In the genomic region with DNA sequence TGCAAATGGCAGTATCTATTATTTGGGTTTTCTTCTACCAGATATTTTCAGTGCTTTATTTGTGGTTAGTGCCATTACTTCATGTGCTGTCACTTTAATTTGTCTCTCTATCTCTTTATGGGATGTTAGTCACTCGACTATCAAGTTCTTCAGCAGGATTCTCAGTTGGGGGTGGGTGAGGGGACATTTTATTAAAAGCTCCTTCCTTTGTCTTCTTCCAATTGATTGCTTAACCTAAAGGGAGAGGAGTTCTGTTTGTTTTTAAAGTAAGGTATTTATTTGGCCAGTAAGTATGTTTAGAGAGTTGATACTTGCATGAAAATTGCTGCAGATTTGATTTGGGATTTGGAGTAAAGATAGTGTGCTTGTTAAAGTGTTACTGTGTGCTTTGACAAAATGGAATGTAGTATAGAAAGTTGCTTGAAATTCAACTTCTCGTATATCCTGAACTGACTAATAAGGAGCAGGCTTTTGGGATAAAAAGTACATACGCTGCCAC, we compare ENCODE assay signal across 19 cellular contexts. TPM values are rescaled to one million over a fixed set of nuclear protein-coding genes. Genes with fewer than 3 reads are reported as not detected.
DNase-seq lines count a peak whose midpoint lies in the region; ATAC-seq, FAIRE-seq and TF ChIP-seq lines count a peak whose summit lies in the region.
"Had no signal": no experiment of that assay in that cellular context is flagged by ENCODE, and none has a peak within 500 bp of the region (broad histone marks: within the 10 kb centered on the region; RNA-seq: fewer than 3 reads in every experiment).

No MANE protein-coding gene starts in this region.

- H3K27ac ChIP-seq in C4-2B, result peak overlapping the region; percentile 50; the same call in 1 of the 2 replicates
- no peak overlapping the region for H3K27ac ChIP-seq in H1 (ENCODE audit: low read depth, low read length)
- H3K27ac ChIP-seq: pancreas had no signal

- no peak overlapping the region for H3K23ac ChIP-seq in H1 (ENCODE audit: insufficient read length)

- H4K5ac ChIP-seq in H1 (ENCODE audit: insufficient read length, low read depth, low read length), result no peak overlapping the region

- no peaks in the 10 kb centered on the region for H3K27me3 ChIP-seq in H1 (replicated peaks in 1 of 4; ENCODE audit: control insufficient read depth in 3 of 4, extremely low read depth in 1 of 4, insufficient read depth in 3 of 4, low read length in 3 of 4)
- H3K27me3 ChIP-seq: pancreas had no signal

- H3K14ac ChIP-seq in H1 (ENCODE audit: insufficient read length), result no peak overlapping the region

- H2AK5ac ChIP-seq in H1 (ENCODE audit: low read depth, low read length), result no peak overlapping the region

- H3K4me1 ChIP-seq in H1 (replicated peaks in 1 of 4; ENCODE audit: control insufficient read depth in 3 of 4, insufficient read depth in 4 of 4, low read length in 3 of 4), result peaks cover 0 to 31% (median 4%) of the 10 kb centered on the region in 4 experiments; a peak in 5 of 7 replicates

- H3K56ac ChIP-seq in H1 (replicated peaks; ENCODE audit: insufficient read length, low read depth, low read length), result no peak overlapping the region

- no peak overlapping the region for H4K8ac ChIP-seq in H1 (ENCODE audit: extremely low read depth, insufficient read depth, low read length)

- no peak overlapping the region for H3K4ac ChIP-seq in H1 (replicated peaks; ENCODE audit: insufficient read length, low read depth, low read length)

- H3K36me3 ChIP-seq in H1 (ENCODE audit: control insufficient read depth in 2 of 4, insufficient read depth in 4 of 4, low read length in 3 of 4), result peaks cover 0 to 7% (median under 1%) of the 10 kb centered on the region in 4 experiments; a peak in 1 of 8 replicates

- no peak overlapping the region for H2BK12ac ChIP-seq in H1 (ENCODE audit: low read depth, low read length)

- ATAC-seq in left lobe of liver, result no peak
- ATAC-seq: GM12878, pancreas had no signal

- no peak overlapping the region for H4K91ac ChIP-seq in H1 (replicated peaks; ENCODE audit: insufficient read length, low read length)

- H2BK15ac ChIP-seq in H1 (ENCODE audit: low read length), result no peak overlapping the region

- DNase-seq in M059J (ENCODE audit: low read depth) (peak; percentile 70), H1 (ENCODE audit: low read depth in 1 of 2, low spot score in 2 of 2) (no peak), left lobe of liver (ENCODE audit: low spot score) (no peak), kidney tubule cell (ENCODE audit: low spot score) (no peak), SHP77 (lab: John Stamatoyannopoulos, UW) (no peak)
- no peak for DNase-seq in stimulated activated CD4-positive, alpha-beta T cell treated with anti-CD3 and anti-CD28 coated beads, Interleukin-4, amount 100 ng/mL, for 24 hours
- DNase-seq: activated CD4-positive, alpha-beta memory T cell treated with anti-CD3 and anti-CD28 coated beads for 36 hours; DMS79; foreskin melanocyte; left cardiac atrium; NCI-H1105; NCI-H446 treated with DMSO at 0.1 percent for 48 hours; pancreas; RPMI8226; stimulated activated CD4-positive, alpha-beta T cell treated with anti-CD3 and anti-CD28 coated beads, Interleukin-15, amount 100 ng/mL, for 24 hours had no signal

- peak overlapping the region in 1 of 3 experiments; percentile 5 for H3K4me3 Mint-ChIP-seq in nephron
- H3K4me3 Mint-ChIP-seq: activated CD4-positive, alpha-beta memory T cell treated with anti-CD3 and anti-CD28 coated beads for 36 hours had no signal

- no peak overlapping the region for H3K18ac ChIP-seq in H1 (ENCODE audit: extremely low read depth, low read length)

- TF ChIP-seq POLR2A in H1 (IDR thresholded peaks at IDR 0.05; ENCODE audit: control extremely low read depth in 1 of 2, low read depth in 2 of 2, low read length in 2 of 2), result no peak

- H3K27ac Mint-ChIP-seq in nephron, result peak overlapping the region; percentile 9 to 85 (median 47)
- H3K27ac Mint-ChIP-seq: activated CD4-positive, alpha-beta memory T cell treated with anti-CD3 and anti-CD28 coated beads for 36 hours had no signal

- H3K9ac ChIP-seq in H1 (replicated peaks in 1 of 4; ENCODE audit: extremely low read depth in 1 of 4, low read depth in 3 of 4, low read length in 3 of 4), result no peak overlapping the region

- H3K4me3 ChIP-seq in H1 (ENCODE audit: extremely low read depth in 1 of 4, insufficient read depth in 2 of 4, low read depth in 3 of 4, low read length in 4 of 4), result peak overlapping the region in 1 of 4 experiments; percentile 13; a peak in 1 of 8 replicates
- H3K4me3 ChIP-seq: GM12878, pancreas had no signal

- no peak overlapping the region for H2BK120ac ChIP-seq in H1 (replicated peaks; ENCODE audit: low read depth, low read length)

- no peak overlapping the region for H2AFZ ChIP-seq in H1 (ENCODE audit: low read length)

- POLR2A ChIA-PET in H1 (lab: Charles Lee; ENCODE audit: partially characterized antibody), result interaction anchor here (0.6 to 2.6 kb wide), 5 partner anchors 9 to 351 kb away, joined by 3 to 7 read pairs (median 5); no protein-coding TSS in a partner anchor

- no peaks in the 10 kb centered on the region; the same call in 1 of the 2 replicates for H3K23me2 ChIP-seq in H1 (ENCODE audit: low read depth, low read length)

- H3K4me1 Mint-ChIP-seq in nephron, result peaks cover 46% of the 10 kb centered on the region

- H3K9me3 Mint-ChIP-seq in nephron, result peaks cover 15% of the 10 kb centered on the region
- H3K9me3 Mint-ChIP-seq: activated CD4-positive, alpha-beta memory T cell treated with anti-CD3 and anti-CD28 coated beads for 36 hours had no signal

- peaks cover 0 to 3% of the 10 kb centered on the region in 2 experiments for H4K20me1 ChIP-seq in H1 (replicated peaks in 1 of 2; ENCODE audit: control insufficient read depth in 1 of 2, insufficient read depth in 2 of 2, low read length in 2 of 2)

- TF ChIP-seq CTCF in C4-2B (conservative IDR thresholded peaks at IDR 0.05) (peak; percentile 22; the same call in 1 of the 2 replicates), H1 (IDR thresholded peaks at IDR 0.05; ENCODE audit: control extremely low read depth in 1 of 3, insufficient read depth in 1 of 3, low read depth in 1 of 3, low read length in 3 of 3) (no peak), nephron (IDR thresholded peaks at IDR 0.05; ENCODE audit: unreplicated experiment in 3 of 3) (no peak)

- no peaks in the 10 kb centered on the region for H3K9me3 ChIP-seq in H1 (ENCODE audit: insufficient read depth in 2 of 2, low read depth in 1 of 2, low read length in 1 of 2)
- H3K9me3 ChIP-seq: pancreas had no signal

- peaks cover 5% of the 10 kb centered on the region; the same call in 1 of the 2 replicates for H3K79me1 ChIP-seq in H1 (ENCODE audit: low read depth, low read length)

- WGBS in H1 (ENCODE audit: extremely low coverage in 1 of 2, insufficient coverage in 1 of 2, insufficient read length in 1 of 2, insufficient replicate concordance in 2 of 2, low coverage in 1 of 2, low lambda C conversion rate in 2 of 2, missing lambda C conversion rate in 1 of 2), 2 experiments, result 88% methylated on average over 3 of the region's 3 CpGs; no CpG with 5 or more reads in 1 of the 2 experiments

- CTCF ChIA-PET in H1 (lab: Charles Lee; ENCODE audit: partially characterized antibody), result interaction anchor here (0.7 to 1.9 kb wide), 4 partner anchors 20 to 331 kb away, joined by 3 to 4 read pairs (median 4); no protein-coding TSS in a partner anchor

- TF ChIP-seq EP300 in H1 (IDR thresholded peaks at IDR 0.05; ENCODE audit: borderline replicate concordance in 1 of 2, low read depth in 2 of 2, low read length in 2 of 2), result no peak

- no peak overlapping the region for H2BK5ac ChIP-seq in H1 (ENCODE audit: low read depth, low read length)

- peak overlapping the region; percentile 22 to 29; a peak in 3 of 4 replicates for H3K4me2 ChIP-seq in H1 (ENCODE audit: insufficient read depth in 1 of 2, low read depth in 2 of 2, low read length in 2 of 2)

- TF ChIP-seq RAD21 in H1 (IDR thresholded peaks at IDR 0.05 in 1 of 2, conservative IDR thresholded peaks at IDR 0.05 in 1 of 2; ENCODE audit: low read depth in 2 of 2, low read length in 2 of 2), result no peak

- H2BK20ac ChIP-seq in H1 (ENCODE audit: low read length), result no peak overlapping the region

- no peaks in the 10 kb centered on the region for H3K27me3 Mint-ChIP-seq in nephron (ENCODE audit: low read depth)

- H3K36me3 Mint-ChIP-seq in nephron (ENCODE audit: low read depth), result peaks cover 68% of the 10 kb centered on the region
- H3K36me3 Mint-ChIP-seq: activated CD4-positive, alpha-beta memory T cell treated with anti-CD3 and anti-CD28 coated beads for 36 hours had no signal

- peaks cover 9 to 91% of the 10 kb centered on the region in 2 experiments; a peak in 3 of 4 replicates for H3K79me2 ChIP-seq in H1 (ENCODE audit: control insufficient read depth in 1 of 2, insufficient read depth in 2 of 2, low read length in 2 of 2)

- FAIRE-seq in H1 (lab: Jason Lieb, UNC), result no peak
- FAIRE-seq: GM12878, pancreas had no signal

TF ChIP-seq in H1, 55 proteins besides CTCF, POLR2A, EP300 and RAD21:
- TF ChIP-seq SP4 (IDR thresholded peaks at IDR 0.05; ENCODE audit: low read length) (no peak), TEAD4 (IDR thresholded peaks at IDR 0.05; ENCODE audit: low read depth, low read length) (no peak), TCF12 (IDR thresholded peaks at IDR 0.05; ENCODE audit: low read depth, low read length) (no peak), CEBPB (IDR thresholded peaks at IDR 0.05; ENCODE audit: low read depth, low read length) (peak; percentile 77)

RNA-seq across cellular contexts. Expression of gene YAP1, which starts 10.2 kb away (rescaled TPM):
- total RNA-seq in M059J (2014; rRNA removed; shearing (Covaris generic)), result 61.6 and 79.6 TPM in 2 replicates
- 108 and 111 TPM in 2 replicates for total RNA-seq in H1 (2021; fragmentation: NEBNext Ultra II Directional; extraction: Animal tissue kit (Norgen Biotek cat#: 25700))
- 62.0 and 95.9 TPM in 2 replicates for polyA plus RNA-seq in H1 (2011; rRNA removed)
- 74.3 TPM for polyA plus RNA-seq in H1 (2011; cell fraction: cytosol; rRNA removed)
- polyA plus RNA-seq in H1 (2011; cell fraction: nucleus; rRNA removed), result 89.1 TPM
- 67.4 to 86.0 TPM (median 83.4 TPM) in 4 replicates for polyA plus RNA-seq in H1 (2012, experiment 1 of 2)
- 6.5 TPM for polyA plus RNA-seq in H1 (2012, experiment 2 of 2)
- polyA plus RNA-seq in H1 (2013, experiment 1 of 2), result 49.6 TPM
- 48.7 TPM for polyA plus RNA-seq in H1 (2013, experiment 2 of 2)
- polyA minus RNA-seq in H1 (2011; rRNA and poly(A)+ RNA removed), result 257 and 298 TPM in 2 replicates
- 107 TPM for polyA minus RNA-seq in H1 (2011; cell fraction: cytosol; rRNA and poly(A)+ RNA removed)
- 147 TPM for polyA minus RNA-seq in H1 (2011; cell fraction: nucleus; rRNA and poly(A)+ RNA removed)
- 18.2 TPM for total RNA-seq in left lobe of liver
- total RNA-seq: T-helper 2 cell treated with Interferon-gamma antibody and Interleukin-4, amounts not matched to agents 100 ng/mL and 5 ng/mL, for 36 hours had no signal
